9 cellular contexts compared by ENCODE assay signal in genomic region chr10:132520147-132520811, GRCh38. TPM values are rescaled to one million over a fixed set of nuclear protein-coding genes. Genes with fewer than 3 reads are reported as not detected.
A peak's percentile ranks its signal among the peaks of the same experiment; 100 is the strongest.
DNase-seq lines count a peak whose midpoint lies in the region; ATAC-seq and TF ChIP-seq lines count a peak whose summit lies in the region.
"Had no signal": no experiment of that assay in that cellular context is flagged by ENCODE, and none has a peak within 500 bp of the region (broad histone marks: within the 10 kb centered on the region; RNA-seq: fewer than 3 reads in every experiment).

No MANE protein-coding gene starts in this region.

- H4K20me1 ChIP-seq in hepatocyte (ENCODE audit: insufficient read depth, poor library complexity, severe bottlenecking), result no peaks in the 10 kb centered on the region

- H3K27me3 ChIP-seq in body of pancreas, result no peaks in the 10 kb centered on the region
- no peaks in the 10 kb centered on the region for H3K27me3 ChIP-seq in hepatocyte

- no peak overlapping the region for H3K4me2 ChIP-seq in hepatocyte

- H3K9me2 ChIP-seq in hepatocyte (replicated peaks; ENCODE audit: insufficient read depth), result no peaks in the 10 kb centered on the region

- H3K4me1 ChIP-seq in body of pancreas (peaks cover 54% of the 10 kb centered on the region), hepatocyte (ENCODE audit: insufficient read depth) (peaks cover 57% of the 10 kb centered on the region)

- no peak for TF ChIP-seq POLR2A in body of pancreas (IDR thresholded peaks at IDR 0.05)

- H3K36me3 ChIP-seq in body of pancreas (replicated peaks in 1 of 2; ENCODE audit: insufficient read depth in 1 of 2, low read depth in 2 of 2), result no peaks in the 10 kb centered on the region
- no peaks in the 10 kb centered on the region for H3K36me3 ChIP-seq in hepatocyte (replicated peaks; ENCODE audit: insufficient read depth, low read depth)

- 84 to 89% methylated on average over 11 to 18 of the region's 18 CpGs for WGBS in body of pancreas, 2 donors
- WGBS in hepatocyte (ENCODE audit: low lambda C conversion rate, missing lambda C conversion rate), result 63% methylated on average over 18 of the region's 18 CpGs

- TF ChIP-seq CTCF in body of pancreas (IDR thresholded peaks at IDR 0.05) (no peak), hepatocyte (IDR thresholded peaks at IDR 0.05; ENCODE audit: poor library complexity) (no peak)

- peak; percentile 66 for DNase-seq in GM04504 (ENCODE audit: low read depth)
- DNase-seq in body of pancreas, result peak in 3 of 4 donors; percentile 13 to 32 (median 24)
- DNase-seq in hepatocyte (ENCODE audit: low spot score), result peak; percentile 74
- DNase-seq in skeletal muscle cell (ENCODE audit: low read depth), result peak; percentile 30
- no peak for DNase-seq in NCI-H146 treated with DMSO at 0.1 percent for 48 hours (lab: John Stamatoyannopoulos, UW; ENCODE audit: unreplicated experiment)
- DNase-seq in effector CD8-positive, alpha-beta T cell (lab: John Stamatoyannopoulos, UW), result no peak
- no peak for DNase-seq in NCI-H1048 (lab: John Stamatoyannopoulos, UW)

- H3K9me3 ChIP-seq in body of pancreas, result no peaks in the 10 kb centered on the region
- no peaks in the 10 kb centered on the region for H3K9me3 ChIP-seq in hepatocyte (ENCODE audit: low read depth)
- H3K9me3 ChIP-seq: mucosa of descending colon had no signal

- intact Hi-C loops in body of pancreas (cut with DNase I), result no loop called here

- H3K4me3 ChIP-seq in body of pancreas, result no peak overlapping the region
- H3K4me3 ChIP-seq in hepatocyte, result no peak overlapping the region
- no peak overlapping the region for H3K4me3 ChIP-seq in skeletal muscle cell (ENCODE audit: low read depth, low read length)
- H3K4me3 ChIP-seq: mucosa of descending colon had no signal

- ATAC-seq in body of pancreas (no peak), HG02973 (IDR thresholded peaks at IDR 0.05; ENCODE audit: unreplicated experiment) (no peak)
- ATAC-seq: mucosa of descending colon had no signal

- no peaks in the 10 kb centered on the region for H3K79me2 ChIP-seq in hepatocyte

- no peak overlapping the region for H2AFZ ChIP-seq in hepatocyte

- peak overlapping the region; percentile 15 to 94 (median 68) for H3K27ac ChIP-seq in body of pancreas
- H3K27ac ChIP-seq in hepatocyte, result peak overlapping the region; percentile 97

RNA-seq across cellular contexts. Expression of gene INPP5A, which starts 17.3 kb away (rescaled TPM):
- 10 to 100 TPM in 1 of 2 donors, 1 to 10 TPM in 1; 9.2 to 14.5 TPM for total RNA-seq in body of pancreas
- 53.6 and 55.8 TPM in 2 replicates for total RNA-seq in hepatocyte
- polyA plus RNA-seq in hepatocyte, result 35.1 and 41.2 TPM in 2 replicates

Comparison
In these comparisons a context has a peak if more than half of its experiments do, and no peak if none do; other contexts are left out.
1. DNase-seq: peak in GM04504 (single experiment), body of pancreas (3 of 4), hepatocyte (single experiment) and skeletal muscle cell (single experiment); none in NCI-H146 treated with DMSO at 0.1 percent for 48 hours (single experiment), effector CD8-positive, alpha-beta T cell (single experiment) and NCI-H1048 (single experiment).